ENCODE assay signal across 8 cellular contexts in genomic region chr19:13172335-13173128, GRCh38. TPM values are rescaled to one million over a fixed set of nuclear protein-coding genes. Genes with fewer than 3 reads are reported as not detected.
DNase-seq lines count a peak whose midpoint lies in the region; ATAC-seq, FAIRE-seq and TF ChIP-seq lines count a peak whose summit lies in the region.

No MANE protein-coding gene starts in this region.

- intact Hi-C loops in mucosa of descending colon (cut with DNase I, micrococcal nuclease), result no loop called here

- ATAC-seq in mucosa of descending colon, result peak; percentile 15
- no peak for ATAC-seq in HG03097 (IDR thresholded peaks at IDR 0.05; ENCODE audit: low FRiP score, unreplicated experiment)

- H3K36me3 ChIP-seq in mucosa of descending colon (ENCODE audit: low read depth), result no peaks in the 10 kb centered on the region

- FAIRE-seq in frontal cortex (lab: Jason Lieb, UNC), result no peak

- peaks cover 30% of the 10 kb centered on the region for H3K4me1 ChIP-seq in mucosa of descending colon (ENCODE audit: low read depth)

- TF ChIP-seq CTCF in mucosa of descending colon (IDR thresholded peaks at IDR 0.05), result no peak

- H3K9me3 ChIP-seq in mucosa of descending colon, result no peaks in the 10 kb centered on the region

- DNase-seq in DMS53 treated with DMSO at 0.1 percent for 48 hours (lab: John Stamatoyannopoulos, UW; ENCODE audit: unreplicated experiment) (peak; percentile 21), NCI-H2029 treated with DMSO at 0.1 percent for 48 hours (lab: John Stamatoyannopoulos, UW) (peak; percentile 61), dermis blood vessel endothelial cell (peak; percentile 83), mucosa of descending colon (peak; percentile 83 to 90 (median 84)), frontal cortex (ENCODE audit: low spot score in 2 of 2) (no peak)
- DNase-seq in activated CD4-positive, alpha-beta T cell treated with anti-CD3 and anti-CD28 coated beads, Interleukin-2, amount 50 U/mL, for 48 hours, result peak; percentile 84 to 89
- peak; percentile 75 for DNase-seq in stimulated activated naive CD4-positive, alpha-beta T cell treated with Interleukin-2 at 50 U/mL for 16 hours (lab: John Stamatoyannopoulos, UW)

- no peak overlapping the region for H3K4me3 ChIP-seq in mucosa of descending colon

RNA-seq across cellular contexts. Expression of gene IER2, which starts 22.3 kb away (rescaled TPM):
- total RNA-seq in dermis blood vessel endothelial cell (25.5 and 30.8 TPM in 2 replicates), mucosa of descending colon (100 to 1,000 TPM; 101 to 117 (median 112) TPM), frontal cortex (9.0 TPM)

RNA-seq across cellular contexts. Expression of gene STX10, which starts 22.4 kb away (rescaled TPM):
- total RNA-seq in dermis blood vessel endothelial cell (69.9 and 84.6 TPM in 2 replicates), mucosa of descending colon (10 to 100 TPM; 48.2 to 59.7 (median 49.3) TPM), frontal cortex (18.3 TPM)

RNA-seq across cellular contexts. Expression of gene NACC1, which starts 54.5 kb away (rescaled TPM):
- 35.9 and 136 TPM in 2 replicates for total RNA-seq in dermis blood vessel endothelial cell
- 10 to 100 TPM; 42.2 to 58.9 (median 54.1) TPM for total RNA-seq in mucosa of descending colon
- 16.3 TPM for total RNA-seq in frontal cortex

RNA-seq across cellular contexts. Expression of gene TRMT1, which starts 56.0 kb away (rescaled TPM):
- total RNA-seq in dermis blood vessel endothelial cell (44.7 and 47.0 TPM in 2 replicates), mucosa of descending colon (10 to 100 TPM; 26.6 to 37.9 (median 30.0) TPM), frontal cortex (17.9 TPM)

Comparison
In these comparisons a context has a peak if more than half of its experiments do, and no peak if none do; other contexts are left out.
1. DNase-seq: peak in DMS53 treated with DMSO at 0.1 percent for 48 hours (single experiment), NCI-H2029 treated with DMSO at 0.1 percent for 48 hours (single experiment), activated CD4-positive, alpha-beta T cell treated with anti-CD3 and anti-CD28 coated beads, Interleukin-2, amount 50 U/mL, for 48 hours (2 of 2), dermis blood vessel endothelial cell (single experiment), mucosa of descending colon (3 of 3) and stimulated activated naive CD4-positive, alpha-beta T cell treated with Interleukin-2 at 50 U/mL for 16 hours (single experiment); none in frontal cortex (0 of 2).